ENCODE assay signal across 18 cellular contexts in the genomic region with DNA sequence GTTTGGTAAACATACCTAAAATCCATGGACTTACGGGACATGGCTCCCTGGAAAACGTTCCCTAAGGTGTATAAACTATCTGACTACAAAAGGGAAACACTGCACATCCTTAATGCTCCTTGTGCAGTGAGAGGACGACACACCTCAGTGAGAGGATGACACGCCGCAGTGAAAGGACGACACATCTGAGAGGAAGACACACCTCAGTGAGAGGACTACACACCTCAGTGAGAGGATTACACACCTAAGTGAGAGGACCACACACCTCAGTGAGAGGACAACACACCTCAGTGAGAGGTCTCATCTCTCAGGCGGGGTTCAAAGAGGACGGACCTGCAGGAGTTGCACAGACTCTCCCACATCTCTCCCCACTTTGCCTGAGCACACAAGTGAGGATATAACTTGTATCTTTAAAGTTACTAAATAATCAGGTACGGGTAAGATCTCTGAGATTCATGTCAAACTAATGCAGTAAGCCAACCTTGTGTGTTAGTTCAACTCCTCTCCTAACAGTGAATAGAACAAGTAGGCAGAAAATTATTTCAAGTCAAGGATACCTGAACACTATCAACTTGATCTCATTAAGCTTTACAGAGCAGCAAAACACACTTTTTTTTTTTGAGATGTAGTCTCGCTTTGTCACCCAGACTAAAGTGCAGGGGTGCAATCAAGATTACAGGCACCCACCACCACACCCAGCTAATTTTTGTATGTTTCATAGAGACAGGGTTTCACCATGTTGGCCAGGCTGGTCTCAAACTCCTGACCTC. TPM values are rescaled to one million over a fixed set of nuclear protein-coding genes. Genes with fewer than 3 reads are reported as not detected.
DNase-seq lines count a peak whose midpoint lies in the region; ATAC-seq lines count a peak whose summit lies in the region.
"Had no signal": no experiment of that assay in that cellular context is flagged by ENCODE, and none has a peak within 500 bp of the region (broad histone marks: within the 10 kb centered on the region; RNA-seq: fewer than 3 reads in every experiment).

No MANE protein-coding gene starts in this region.

- no peaks in the 10 kb centered on the region for H3K27me3 Mint-ChIP-seq in activated T-cell treated with anti-CD3 and anti-CD28 coated beads, Interleukin-2, amount 50 U/mL, for 72 hours (ENCODE audit: low read depth)

- H3K4me1 Mint-ChIP-seq in activated T-cell treated with anti-CD3 and anti-CD28 coated beads, Interleukin-2, amount 50 U/mL, for 72 hours (ENCODE audit: low read depth): peaks cover 6% of the 10 kb centered on the region

- DNase-seq in left ventricle myocardium superior (no peak), nucleus accumbens (lab: John Stamatoyannopoulos, UW) (no peak)
- no peak for DNase-seq in activated CD8-positive, alpha-beta memory T cell treated with anti-CD3 and anti-CD28 coated beads for 24 hours
- DNase-seq in activated T-cell treated with anti-CD3 and anti-CD28 coated beads, Interleukin-2, amount 50 U/mL, for 72 hours: no peak
- DNase-seq: activated CD4-positive, CD25-positive, alpha-beta regulatory T cell; activated effector memory CD4-positive, alpha-beta T cell treated with Interleukin-2 at 50 U/mL for 16 hours; gastrocnemius medialis; H7; NCI-H1417; NCI-H226; ovary; SJCRH30; stimulated activated CD4-positive, alpha-beta T cell treated with anti-CD3 and anti-CD28 coated beads, Interleukin-4, amount 100 ng/mL, for 1 hour had no signal

- H3K4me3 Mint-ChIP-seq in activated T-cell treated with anti-CD3 and anti-CD28 coated beads, Interleukin-2, amount 50 U/mL, for 72 hours: no peak overlapping the region

- H3K27ac Mint-ChIP-seq in activated T-cell treated with anti-CD3 and anti-CD28 coated beads, Interleukin-2, amount 50 U/mL, for 72 hours: no peak overlapping the region

- peaks cover 11 to 23% of the 10 kb centered on the region in 2 donors for H3K36me3 Mint-ChIP-seq in activated T-cell treated with anti-CD3 and anti-CD28 coated beads, Interleukin-2, amount 50 U/mL, for 72 hours (ENCODE audit: insufficient read depth in 2 of 2)

- intact Hi-C loops in left ventricle myocardium superior (cut with micrococcal nuclease): no loop called here

- ATAC-seq in GM18868 (IDR thresholded peaks at IDR 0.05; ENCODE audit: unreplicated experiment): peak; percentile 11
- peak; percentile 10 for ATAC-seq in GM21717 (IDR thresholded peaks at IDR 0.05; ENCODE audit: unreplicated experiment)
- ATAC-seq in HG03439 (IDR thresholded peaks at IDR 0.05; ENCODE audit: unreplicated experiment): peak; percentile 26
- peak; percentile 27 for ATAC-seq in left ventricle myocardium superior
- ATAC-seq in activated T-cell treated with anti-CD3 and anti-CD28 coated beads, Interleukin-2, amount 50 U/mL, for 72 hours (replicated peaks in 1 of 2): no peak
- no peak for ATAC-seq in HG03196 (IDR thresholded peaks at IDR 0.05; ENCODE audit: unreplicated experiment)
- ATAC-seq: gastrocnemius medialis, left lobe of liver had no signal

- peaks cover 0 to 3% of the 10 kb centered on the region in 2 donors for H3K9me3 Mint-ChIP-seq in activated T-cell treated with anti-CD3 and anti-CD28 coated beads, Interleukin-2, amount 50 U/mL, for 72 hours

RNA-seq across cellular contexts. Expression of a gene that starts 32.1 kb away (rescaled TPM):
- total RNA-seq in left ventricle myocardium superior: 44.3 TPM
- 10 to 100 TPM; 36.7 to 42.9 TPM for total RNA-seq in activated T-cell treated with anti-CD3 and anti-CD28 coated beads, Interleukin-2, amount 50 U/mL, for 72 hours

Comparison
In these comparisons a context has a peak if more than half of its experiments do, and no peak if none do; other contexts are left out.
1. ATAC-seq: peak in GM18868 (single experiment), GM21717 (single experiment), HG03439 (single experiment) and left ventricle myocardium superior (single experiment); none in activated T-cell treated with anti-CD3 and anti-CD28 coated beads, Interleukin-2, amount 50 U/mL, for 72 hours (0 of 2) and HG03196 (single experiment).